Comparison of ENCODE assay signal across 8 cellular contexts in the genomic region with DNA sequence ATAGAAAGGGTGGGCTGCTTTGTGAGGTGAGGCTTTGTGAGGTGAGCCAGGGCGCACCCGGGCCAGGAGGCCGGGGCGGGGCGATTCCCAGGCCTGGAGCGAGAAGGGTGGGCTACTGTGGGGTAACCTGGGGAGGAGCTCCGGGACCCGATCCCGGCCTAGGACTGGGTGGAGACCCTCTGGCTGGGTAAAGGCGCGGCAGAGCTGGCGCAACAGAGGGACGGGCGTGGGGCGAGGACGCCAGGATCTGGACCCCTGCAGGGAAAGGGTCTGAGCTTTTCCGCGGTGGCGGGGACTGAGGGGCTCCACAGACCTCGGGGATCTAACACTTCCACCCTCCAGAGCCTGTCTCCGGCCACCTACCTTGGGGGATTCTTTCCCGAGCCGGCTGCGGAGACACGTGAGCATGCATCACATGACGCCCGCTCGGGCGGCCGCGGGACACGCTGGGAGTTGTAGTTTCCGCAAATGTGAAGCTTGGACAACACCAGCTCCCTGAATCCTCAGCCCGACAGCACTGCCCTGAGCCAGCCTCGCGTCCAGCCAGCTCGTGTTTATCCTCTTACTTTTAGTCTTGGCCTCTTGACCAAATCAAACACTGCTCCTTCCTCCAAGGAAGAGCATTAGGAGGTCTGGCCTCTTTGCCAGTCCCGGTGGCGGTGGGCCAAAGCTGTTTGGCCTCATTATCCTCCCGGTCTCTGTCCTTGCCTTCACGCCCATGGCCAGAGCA.
DNase-seq lines count a peak whose midpoint lies in the region; ATAC-seq lines count a peak whose summit lies in the region.

A gene with protein sequence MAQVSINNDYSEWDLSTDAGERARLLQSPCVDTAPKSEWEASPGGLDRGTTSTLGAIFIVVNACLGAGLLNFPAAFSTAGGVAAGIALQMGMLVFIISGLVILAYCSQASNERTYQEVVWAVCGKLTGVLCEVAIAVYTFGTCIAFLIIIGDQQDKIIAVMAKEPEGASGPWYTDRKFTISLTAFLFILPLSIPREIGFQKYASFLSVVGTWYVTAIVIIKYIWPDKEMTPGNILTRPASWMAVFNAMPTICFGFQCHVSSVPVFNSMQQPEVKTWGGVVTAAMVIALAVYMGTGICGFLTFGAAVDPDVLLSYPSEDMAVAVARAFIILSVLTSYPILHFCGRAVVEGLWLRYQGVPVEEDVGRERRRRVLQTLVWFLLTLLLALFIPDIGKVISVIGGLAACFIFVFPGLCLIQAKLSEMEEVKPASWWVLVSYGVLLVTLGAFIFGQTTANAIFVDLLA (minus strand): TSS at position 417 of the 730 bp plus-strand sequence. CDS start 4,644 bp downstream, outside the sequence.

- no peaks in the 10 kb centered on the region for H3K9me3 ChIP-seq in SK-N-MC (ENCODE audit: low read depth, low read length)

- peak; percentile 85 for DNase-seq in EH (ENCODE audit: low read depth)
- DNase-seq in KG1 (lab: John Stamatoyannopoulos, UW), result peak; percentile 22
- DNase-seq in SK-N-MC (ENCODE audit: low read depth, low spot score), result peak; percentile 5
- peak; percentile 86 for DNase-seq in activated naive CD4-positive, alpha-beta T cell treated with anti-CD3 and anti-CD28 coated beads, Interleukin-2, amount 10 ng/mL, durations not matched to agents 7 days and 5 days
- DNase-seq in globus pallidus (ENCODE audit: low spot score), result peak; percentile 86
- peak in 55 of 56 donors; percentile 18 to 93 (median 80) for DNase-seq in nucleus accumbens (lab: John Stamatoyannopoulos, UW)
- DNase-seq in superior temporal gyrus (ENCODE audit: extremely low spot score), result peak; percentile 90

- H3K4me3 Mint-ChIP-seq in activated naive CD4-positive, alpha-beta T cell treated with anti-CD3 and anti-CD28 coated beads, Interleukin-2, amount 10 ng/mL, durations not matched to agents 7 days and 5 days, result peak within 1 kb of the TSS; percentile 85

- H3K27ac Mint-ChIP-seq in activated naive CD4-positive, alpha-beta T cell treated with anti-CD3 and anti-CD28 coated beads, Interleukin-2, amount 10 ng/mL, durations not matched to agents 7 days and 5 days, result peak within 1 kb of the TSS; percentile 77

- peak within 1 kb of the TSS; percentile 77 for H3K9ac ChIP-seq in SK-N-MC (ENCODE audit: insufficient read length)

- peak within 1 kb of the TSS; percentile 79 for H3K4me3 ChIP-seq in SK-N-MC

- no peaks in the 10 kb centered on the region for H3K36me3 ChIP-seq in SK-N-MC (ENCODE audit: insufficient read depth, low read length)

- H3K9me3 Mint-ChIP-seq in activated naive CD4-positive, alpha-beta T cell treated with anti-CD3 and anti-CD28 coated beads, Interleukin-2, amount 10 ng/mL, durations not matched to agents 7 days and 5 days, result no peaks in the 10 kb centered on the region

- peak; percentile 96 for ATAC-seq in GM21737 (IDR thresholded peaks at IDR 0.05; ENCODE audit: unreplicated experiment)

- CTCF ChIA-PET in activated naive CD4-positive, alpha-beta T cell treated with anti-CD3 and anti-CD28 coated beads, Interleukin-2, amount 10 ng/mL, durations not matched to agents 7 days and 5 days (lab: Charles Lee), result interaction anchor here (0.5 to 1.8 kb wide), 7 partner anchors 49 to 190 kb away, joined by 3 to 9 read pairs (median 3); no protein-coding TSS in a partner anchor

- peaks cover 20% of the 10 kb centered on the region for H3K4me1 Mint-ChIP-seq in activated naive CD4-positive, alpha-beta T cell treated with anti-CD3 and anti-CD28 coated beads, Interleukin-2, amount 10 ng/mL, durations not matched to agents 7 days and 5 days

- H3K36me3 Mint-ChIP-seq in activated naive CD4-positive, alpha-beta T cell treated with anti-CD3 and anti-CD28 coated beads, Interleukin-2, amount 10 ng/mL, durations not matched to agents 7 days and 5 days, result no peaks in the 10 kb centered on the region

- H3K27ac ChIP-seq in SK-N-MC, result no peak within 1 kb of the TSS

- no peaks in the 10 kb centered on the region for H3K27me3 Mint-ChIP-seq in activated naive CD4-positive, alpha-beta T cell treated with anti-CD3 and anti-CD28 coated beads, Interleukin-2, amount 10 ng/mL, durations not matched to agents 7 days and 5 days

Comparison
In these comparisons a context has a peak if more than half of its experiments do, and no peak if none do; other contexts are left out.
1. DNase-seq: peak in every context shown above with its lines; median percentile 90 in superior temporal gyrus; 86 in activated naive CD4-positive, alpha-beta T cell treated with anti-CD3 and anti-CD28 coated beads, Interleukin-2, amount 10 ng/mL, durations not matched to agents 7 days and 5 days; 86 in globus pallidus; 85 in EH; 80 in nucleus accumbens; 22 in KG1; 5 in SK-N-MC.